Comparison of ENCODE assay signal across 9 cellular contexts in the genomic region with DNA sequence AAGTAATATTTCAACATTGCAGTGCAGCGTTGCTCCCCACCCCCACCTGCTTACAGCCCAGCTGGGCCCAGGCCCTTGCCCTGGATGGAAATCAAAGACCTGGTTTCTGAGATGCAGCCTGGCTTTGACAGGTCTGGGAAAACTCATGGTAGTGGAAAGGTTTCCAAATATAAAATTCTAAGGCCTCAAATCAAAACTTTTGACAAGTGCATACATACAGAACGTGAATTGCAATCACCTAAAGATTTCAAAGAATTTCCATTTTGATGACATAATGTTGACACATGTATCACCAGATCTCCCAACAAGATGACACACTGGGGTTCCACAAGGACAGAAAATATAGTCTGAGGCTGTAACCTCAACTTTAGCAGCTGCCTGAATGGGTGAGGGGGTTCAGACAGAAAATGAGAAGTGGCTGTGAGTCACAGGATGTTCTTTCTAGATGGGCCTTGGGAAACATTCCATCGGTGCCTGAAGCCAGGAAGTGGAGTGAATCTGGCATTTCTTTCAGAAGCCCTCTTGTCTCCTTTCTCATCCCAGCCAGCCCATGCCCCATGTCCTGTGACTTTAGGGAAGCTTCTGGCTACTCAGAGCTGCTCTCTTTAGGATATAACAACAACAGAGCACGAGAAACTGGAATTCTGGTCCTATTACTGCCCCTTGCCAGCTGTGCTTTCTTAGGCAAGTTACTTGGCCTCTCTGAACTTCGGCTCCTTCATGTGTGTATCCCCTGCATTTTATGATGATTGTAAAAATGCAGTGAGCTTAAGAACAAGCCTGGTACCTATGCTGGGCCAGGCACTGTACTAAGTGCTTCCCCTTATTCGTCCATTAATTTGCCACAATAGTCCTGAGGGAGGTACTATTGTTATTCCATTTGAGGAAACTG. TPM values are rescaled to one million over a fixed set of nuclear protein-coding genes. Genes with fewer than 3 reads are reported as not detected.
DNase-seq lines count a peak whose midpoint lies in the region; ATAC-seq, FAIRE-seq and TF ChIP-seq lines count a peak whose summit lies in the region.
"Had no signal": no experiment of that assay in that cellular context is flagged by ENCODE, and none has a peak within 500 bp of the region (broad histone marks: within the 10 kb centered on the region; RNA-seq: fewer than 3 reads in every experiment).

No MANE protein-coding gene starts in this region.

- 58 to 62% methylated on average over 6 of the region's 6 CpGs for WGBS in pancreas, 2 donors

- H3K27me3 ChIP-seq in pancreas: no peaks in the 10 kb centered on the region

- in situ Hi-C loops in Caki2 (cut with HindIII; ENCODE audit: low pct_unique_long_range_greater_than_20kb, low sequenced_read_pairs): no loop called here
- in situ Hi-C loops in G401 (cut with HindIII; ENCODE audit: low sequenced_read_pairs): no loop called here

- TF ChIP-seq CTCF in RWPE1 (conservative IDR thresholded peaks at IDR 0.05; ENCODE audit: low read depth) (no peak), fibroblast of villous mesenchyme (IDR thresholded peaks at IDR 0.05; ENCODE audit: insufficient read depth, low read depth, low read length) (no peak), pancreas (IDR thresholded peaks at IDR 0.05) (no peak)

- H3K4me1 ChIP-seq in pancreas: peaks cover 0 to 14% (median 0%) of the 10 kb centered on the region in 3 donors

- DNase-seq in Caki2 (ENCODE audit: low read depth) (peak; percentile 16), RWPE1 (ENCODE audit: low spot score) (peak; percentile 97), fibroblast of villous mesenchyme (ENCODE audit: low read depth) (peak; percentile 93), pancreas (peak in 1 of 6 donors; percentile 22), GM19239 (ENCODE audit: insufficient read length, low spot score) (no peak), G401 (ENCODE audit: low spot score) (no peak)
- no peak for DNase-seq in stimulated activated CD4-positive, alpha-beta T cell treated with anti-CD3 and anti-CD28 coated beads, Interleukin-4, amount 100 ng/mL, for 24 hours
- DNase-seq: activated B cell treated with CpG ODN at 0.5 μM for 24 hours had no signal

- FAIRE-seq in pancreas (lab: Jason Lieb, UNC) (no peak), GM19239 (lab: Jason Lieb, UNC) (no peak)

- no peaks in the 10 kb centered on the region for H3K36me3 ChIP-seq in pancreas

- H3K27ac ChIP-seq in RWPE1 (peak overlapping the region; percentile 82), pancreas (peak overlapping the region in 1 of 4 donors; percentile 5)

- no peak overlapping the region for H3K4me3 ChIP-seq in fibroblast of villous mesenchyme (ENCODE audit: low read depth, low read length)
- no peak overlapping the region for H3K4me3 ChIP-seq in pancreas

- H3K9me3 ChIP-seq in pancreas: no peaks in the 10 kb centered on the region

- POLR2A ChIA-PET in RWPE1 (lab: Yijun Ruan, JAX; ENCODE audit: low non-redundant PET): no interaction called here

- CTCF ChIA-PET in RWPE1 (lab: Yijun Ruan, JAX): interaction anchor here (0.6 to 0.9 kb wide), 3 partner anchors 9 to 1473 kb away, joined by 4 to 7 read pairs (median 5); no protein-coding TSS in a partner anchor

- peak; percentile 46 to 59 (median 49) for ATAC-seq in pancreas
- ATAC-seq in HG03342 (IDR thresholded peaks at IDR 0.05; ENCODE audit: unreplicated experiment): no peak

- intact Hi-C loops in pancreas (cut with DNase I): no loop called here

RNA-seq across cellular contexts. Expression of a gene that starts 54.8 kb away (rescaled TPM):
- 25.4 and 27.4 TPM in 2 replicates for total RNA-seq in Caki2 (2014; rRNA removed; shearing (Covaris generic); ENCODE audit: low replicate concordance)
- total RNA-seq in fibroblast of villous mesenchyme (88.3 and 132 TPM in 2 replicates), pancreas (10 to 100 TPM in 3 of 6 donors, 1 to 10 TPM in 3; 7.3 to 20.4 (median 10.0) TPM)
- polyA plus RNA-seq in pancreas: 1 to 10 TPM; 3.2 to 3.5 TPM
- 8.2 and 13.7 TPM in 2 replicates for total RNA-seq in G401 (2014; rRNA removed; shearing (Covaris generic))

Comparison
In these comparisons a context has a peak if more than half of its experiments do, and no peak if none do; other contexts are left out.
1. DNase-seq: peak in Caki2 (single experiment), RWPE1 (single experiment) and fibroblast of villous mesenchyme (single experiment); none in GM19239 (single experiment), G401 (single experiment) and stimulated activated CD4-positive, alpha-beta T cell treated with anti-CD3 and anti-CD28 coated beads, Interleukin-4, amount 100 ng/mL, for 24 hours (single experiment).